ENCODE assay signal across 8 cellular contexts in the genomic region with DNA sequence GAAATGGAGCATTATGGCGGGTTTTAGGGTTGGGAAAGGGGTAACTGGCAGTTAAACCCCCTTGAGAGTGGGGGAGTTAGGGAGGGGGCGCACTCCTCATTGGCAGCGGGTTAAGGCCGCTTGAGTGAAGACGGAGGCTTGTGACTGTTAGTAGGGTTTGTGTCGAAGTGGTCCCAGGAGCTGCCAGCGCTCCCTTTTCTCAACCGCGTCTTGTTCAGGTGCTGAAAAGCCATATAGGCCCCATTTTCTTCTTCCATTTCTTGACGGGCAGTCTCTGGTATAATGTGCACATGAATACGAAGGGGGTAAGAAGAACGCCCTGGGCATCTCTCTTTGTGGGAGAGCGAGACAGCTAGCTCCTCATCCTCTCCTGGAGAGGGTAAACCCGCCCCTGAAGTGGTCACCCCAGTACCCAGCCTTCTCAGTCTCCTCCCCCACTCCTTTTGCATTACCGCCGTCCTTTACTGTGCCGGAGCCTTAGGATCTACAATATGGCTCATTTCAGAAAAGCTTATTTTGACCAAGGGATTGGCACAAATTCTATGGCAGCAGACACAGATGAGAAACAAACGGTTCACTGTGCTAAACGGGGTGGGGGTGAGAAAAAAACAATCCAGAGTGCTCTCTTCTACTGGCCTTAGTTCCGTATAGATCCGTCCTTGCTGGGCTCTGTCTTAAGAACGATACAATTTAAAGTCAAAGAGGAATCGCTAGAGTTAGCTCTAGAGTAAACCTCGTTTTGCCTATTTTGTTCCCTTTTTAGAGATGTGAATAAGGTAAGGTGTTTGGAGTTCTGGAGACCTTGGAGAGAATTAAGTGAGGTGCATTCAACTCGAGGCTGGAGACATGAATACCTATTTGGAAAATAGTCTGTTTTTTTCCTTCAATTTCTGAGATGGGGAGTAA. TPM values are rescaled to one million over a fixed set of nuclear protein-coding genes. Genes with fewer than 3 reads are reported as not detected.
DNase-seq lines count a peak whose midpoint lies in the region; ATAC-seq lines count a peak whose summit lies in the region.

No MANE protein-coding gene starts in this region.

- H3K36me3 ChIP-seq in HUES64 (ENCODE audit: insufficient read depth, low read length) = peaks cover 3% of the 10 kb centered on the region; the same call in 1 of the 2 replicates

- H3K4me3 ChIP-seq in HUES64 (ENCODE audit: low read length) = peak overlapping the region; percentile 95

- peaks cover 48% of the 10 kb centered on the region for H3K4me1 ChIP-seq in HUES64 (ENCODE audit: insufficient read depth, low read length)

- under 1% methylated on average over 25 of the region's 25 CpGs for WGBS in HUES64

- ATAC-seq in GM21528 (IDR thresholded peaks at IDR 0.05; ENCODE audit: low FRiP score, unreplicated experiment) (no peak), HG03196 (IDR thresholded peaks at IDR 0.05; ENCODE audit: unreplicated experiment) (no peak)

- no peaks in the 10 kb centered on the region for H3K27me3 ChIP-seq in HUES64 (ENCODE audit: insufficient read depth, low read length)

- peak overlapping the region; percentile 100 for H3K9ac ChIP-seq in HUES64 (ENCODE audit: low read depth, low read length)

- peak; percentile 40 for DNase-seq in D341Med (ENCODE audit: low spot score)
- peak; percentile 66 for DNase-seq in SK-N-DZ (ENCODE audit: low spot score)
- peak; percentile 44 for DNase-seq in amniotic epithelial cell (ENCODE audit: low read depth)
- peak; percentile 53 for DNase-seq in hepatic stellate cell (ENCODE audit: low spot score)
- peak; percentile 89 for DNase-seq in retina

- no peaks in the 10 kb centered on the region for H3K9me3 ChIP-seq in HUES64 (ENCODE audit: insufficient read depth, low read depth, low read length)

- H3K27ac ChIP-seq in HUES64 (ENCODE audit: low read depth, low read length) = peak overlapping the region; percentile 100

RNA-seq across cellular contexts. Expression of gene KMT2E, which starts 1.0 kb away (rescaled TPM):
- 26.6 TPM for polyA plus RNA-seq in HUES64 (2013, experiment 1 of 2)
- 35.1 TPM for polyA plus RNA-seq in HUES64 (2013, experiment 2 of 2)
- 24.2 and 29.9 TPM in 2 replicates for polyA plus RNA-seq in SK-N-DZ (2014; cell fraction: cytosol; rRNA removed)
- 26.7 and 45.3 TPM in 2 replicates for polyA plus RNA-seq in SK-N-DZ (2014; cell fraction: nucleus; rRNA removed)
